8 cellular contexts compared by ENCODE assay signal in genomic region chr9:2655411-2655901, GRCh38.
A peak's percentile ranks its signal among the peaks of the same experiment; 100 is the strongest.
DNase-seq lines count a peak whose midpoint lies in the region; ATAC-seq and TF ChIP-seq lines count a peak whose summit lies in the region.

No MANE protein-coding gene starts in this region.

- TF ChIP-seq CTCF in foreskin fibroblast (IDR thresholded peaks at IDR 0.05; ENCODE audit: low read depth, low read length): no peak

- H3K4me3 ChIP-seq in foreskin fibroblast (ENCODE audit: low read depth in 1 of 2, low read length in 2 of 2): no peak overlapping the region

- DNase-seq in GF-D8 (lab: John Stamatoyannopoulos, UW) (peak; percentile 25), T1000 (lab: John Stamatoyannopoulos, UW) (peak; percentile 27), foreskin fibroblast (peak; percentile 89 to 93), NCI-H146 (lab: John Stamatoyannopoulos, UW) (no peak), RPMI8226 (no peak), NCI-H128 (lab: John Stamatoyannopoulos, UW; ENCODE audit: unreplicated experiment) (no peak)
- peak; percentile 35 for DNase-seq in stimulated activated naive CD8-positive, alpha-beta T cell treated with anti-CD3 and anti-CD28 coated beads, Interleukin-15, Interleukin-2, amounts not matched to agents 100 U/mL and 50 U/mL, for 24 hours

- ATAC-seq in HG03103 (IDR thresholded peaks at IDR 0.05; ENCODE audit: low read depth, unreplicated experiment): peak; percentile 46
- ATAC-seq in stimulated activated naive CD8-positive, alpha-beta T cell treated with anti-CD3 and anti-CD28 coated beads, Interleukin-15, Interleukin-2, amounts not matched to agents 100 U/mL and 50 U/mL, for 24 hours: peak; percentile 97

Comparison
In these comparisons a context has a peak if more than half of its experiments do, and no peak if none do; other contexts are left out.
1. DNase-seq: peak in GF-D8 (single experiment), T1000 (single experiment), foreskin fibroblast (2 of 2) and stimulated activated naive CD8-positive, alpha-beta T cell treated with anti-CD3 and anti-CD28 coated beads, Interleukin-15, Interleukin-2, amounts not matched to agents 100 U/mL and 50 U/mL, for 24 hours (single experiment); none in NCI-H146 (single experiment), RPMI8226 (single experiment) and NCI-H128 (single experiment).